ENCODE assay signal across 31 cellular contexts in genomic region chr5:84213212-84213611, GRCh38.
"Had no signal": no experiment of that assay in that cellular context is flagged by ENCODE, and none has a peak within 500 bp of the region (broad histone marks: within the 10 kb centered on the region; RNA-seq: fewer than 3 reads in every experiment).

No MANE protein-coding gene starts in this region.

- ATAC-seq: activated CD4-positive, alpha-beta T cell treated with anti-CD3 and anti-CD28 coated beads for 36 hours; activated CD8-positive, alpha-beta memory T cell treated with anti-CD3 and anti-CD28 coated beads, Interleukin-2, amount 10 ng/mL, durations not matched to agents 7 days and 5 days; activated CD8-positive, alpha-beta T cell treated with anti-CD3 and anti-CD28 coated beads, Interleukin-2, amount 10 ng/mL, durations not matched to agents 7 days and 5 days; activated naive CD4-positive, alpha-beta T cell treated with anti-CD3 and anti-CD28 coated beads, Interleukin-2, amount 50 U/mL, for 72 hours; activated T-cell treated with anti-CD3 and anti-CD28 coated beads, Interleukin-2, amount 50 U/mL, for 72 hours; effector memory CD8-positive, alpha-beta T cell; gastroesophageal sphincter; heart right ventricle had no signal

- H3K4me3 ChIP-seq: ascending aorta, breast epithelium, cardiac muscle cell, colonic mucosa, esophagus squamous epithelium, gastroesophageal sphincter, heart right ventricle had no signal

- H3K27ac ChIP-seq: ascending aorta, breast epithelium, cardiac muscle cell, colonic mucosa, epithelial cell of prostate, esophagus squamous epithelium, gastroesophageal sphincter, heart right ventricle had no signal

- H3K4me3 Mint-ChIP-seq: activated CD4-positive, alpha-beta memory T cell treated with anti-CD3 and anti-CD28 coated beads for 36 hours; activated CD4-positive, alpha-beta T cell treated with anti-CD3 and anti-CD28 coated beads for 36 hours; activated CD4-positive, alpha-beta T cell treated with anti-CD3 and anti-CD28 coated beads, Interleukin-2, amount 10 ng/mL, durations not matched to agents 24 days and 14 days; activated CD8-positive, alpha-beta memory T cell treated with anti-CD3 and anti-CD28 coated beads, Interleukin-2, amount 10 ng/mL, durations not matched to agents 7 days and 5 days; activated CD8-positive, alpha-beta T cell treated with anti-CD3 and anti-CD28 coated beads, Interleukin-2, amount 10 ng/mL, durations not matched to agents 7 days and 5 days; activated naive CD4-positive, alpha-beta T cell treated with anti-CD3 and anti-CD28 coated beads, Interleukin-2, amount 10 ng/mL, durations not matched to agents 7 days and 5 days; activated naive CD8-positive, alpha-beta T cell treated with anti-CD3 and anti-CD28 coated beads, Interleukin-2, amount 10 ng/mL, durations not matched to agents 7 days and 5 days; activated T-cell treated with anti-CD3 and anti-CD28 coated beads, Interleukin-2, amount 50 U/mL, for 72 hours; brain; dendritic cell treated with granulocyte-macrophage colony-stimulating factor and Interleukin-4, amounts not matched to agents 40 ng/mL and 50 ng/mL, for 4 days; effector memory CD8-positive, alpha-beta T cell had no signal

- H3K27me3 ChIP-seq: ascending aorta, breast epithelium, cardiac muscle cell, colonic mucosa, esophagus squamous epithelium, gastroesophageal sphincter, heart right ventricle had no signal

- DNase-seq: activated CD4-positive, alpha-beta memory T cell treated with anti-CD3 and anti-CD28 coated beads for 36 hours; activated CD4-positive, alpha-beta T cell treated with anti-CD3 and anti-CD28 coated beads for 36 hours; activated CD4-positive, alpha-beta T cell treated with anti-CD3 and anti-CD28 coated beads, Interleukin-2, amount 10 ng/mL, durations not matched to agents 24 days and 14 days; activated CD4-positive, CD25-positive, alpha-beta regulatory T cell; activated CD4-positive, CD25-positive, alpha-beta regulatory T cell treated with anti-CD3 and anti-CD28 coated beads, Interleukin-2, amount 50 U/mL, for 72 hours; activated CD8-positive, alpha-beta memory T cell treated with anti-CD3 and anti-CD28 coated beads, Interleukin-2, amount 10 ng/mL, durations not matched to agents 7 days and 5 days; activated CD8-positive, alpha-beta memory T cell treated with anti-CD3 and anti-CD28 coated beads, Interleukin-2, amount 50 U/mL, for 4 hours; activated CD8-positive, alpha-beta T cell treated with anti-CD3 and anti-CD28 coated beads, Interleukin-2, amount 10 ng/mL, durations not matched to agents 7 days and 5 days; activated gamma-delta T cell; activated naive CD4-positive, alpha-beta T cell; activated naive CD4-positive, alpha-beta T cell treated with anti-CD3 and anti-CD28 coated beads, Interleukin-2, amount 10 ng/mL, durations not matched to agents 7 days and 5 days; activated naive CD8-positive, alpha-beta T cell treated with anti-CD3 and anti-CD28 coated beads, Interleukin-2, amount 10 ng/mL, durations not matched to agents 7 days and 5 days; activated T-cell treated with anti-CD3 and anti-CD28 coated beads, Interleukin-2, amount 50 U/mL, for 1 hour; activated T-cell treated with anti-CD3 and anti-CD28 coated beads, Interleukin-2, amount 50 U/mL, for 72 hours; central memory CD4-positive, alpha-beta T cell; cerebellar nuclear complex; colonic mucosa; effector CD4-positive, alpha-beta T cell; effector memory CD8-positive, alpha-beta T cell; esophagus squamous epithelium; foreskin melanocyte; heart right ventricle; T-helper 2 cell had no signal

- H3K36me3 Mint-ChIP-seq: activated CD4-positive, alpha-beta memory T cell treated with anti-CD3 and anti-CD28 coated beads for 36 hours; activated CD8-positive, alpha-beta memory T cell treated with anti-CD3 and anti-CD28 coated beads, Interleukin-2, amount 10 ng/mL, durations not matched to agents 7 days and 5 days; activated naive CD4-positive, alpha-beta T cell treated with anti-CD3 and anti-CD28 coated beads, Interleukin-2, amount 10 ng/mL, durations not matched to agents 7 days and 5 days; activated naive CD4-positive, alpha-beta T cell treated with anti-CD3 and anti-CD28 coated beads, Interleukin-2, amount 50 U/mL, for 72 hours; activated naive CD8-positive, alpha-beta T cell treated with anti-CD3 and anti-CD28 coated beads, Interleukin-2, amount 10 ng/mL, durations not matched to agents 7 days and 5 days had no signal

- H3K27me3 Mint-ChIP-seq: activated CD4-positive, alpha-beta memory T cell treated with anti-CD3 and anti-CD28 coated beads for 36 hours; activated CD4-positive, alpha-beta T cell treated with anti-CD3 and anti-CD28 coated beads for 36 hours; activated CD4-positive, alpha-beta T cell treated with anti-CD3 and anti-CD28 coated beads, Interleukin-2, amount 10 ng/mL, durations not matched to agents 24 days and 14 days; activated CD8-positive, alpha-beta memory T cell treated with anti-CD3 and anti-CD28 coated beads, Interleukin-2, amount 10 ng/mL, durations not matched to agents 7 days and 5 days; activated naive CD4-positive, alpha-beta T cell treated with anti-CD3 and anti-CD28 coated beads, Interleukin-2, amount 10 ng/mL, durations not matched to agents 7 days and 5 days; brain; dendritic cell treated with granulocyte-macrophage colony-stimulating factor and Interleukin-4, amounts not matched to agents 40 ng/mL and 50 ng/mL, for 4 days; effector memory CD8-positive, alpha-beta T cell had no signal

- H3K9me3 ChIP-seq: ascending aorta, breast epithelium, colonic mucosa, esophagus squamous epithelium, gastroesophageal sphincter, heart right ventricle had no signal

- H3K4me1 ChIP-seq: ascending aorta, breast epithelium, colonic mucosa, gastroesophageal sphincter, heart right ventricle had no signal

- H3K9me3 Mint-ChIP-seq: activated CD4-positive, alpha-beta T cell treated with anti-CD3 and anti-CD28 coated beads, Interleukin-2, amount 10 ng/mL, durations not matched to agents 24 days and 14 days; activated naive CD8-positive, alpha-beta T cell treated with anti-CD3 and anti-CD28 coated beads, Interleukin-2, amount 10 ng/mL, durations not matched to agents 7 days and 5 days; brain; dendritic cell treated with granulocyte-macrophage colony-stimulating factor and Interleukin-4, amounts not matched to agents 40 ng/mL and 50 ng/mL, for 4 days had no signal

- H3K27ac Mint-ChIP-seq: activated CD4-positive, alpha-beta memory T cell treated with anti-CD3 and anti-CD28 coated beads for 36 hours; activated CD4-positive, alpha-beta T cell treated with anti-CD3 and anti-CD28 coated beads for 36 hours; activated CD4-positive, alpha-beta T cell treated with anti-CD3 and anti-CD28 coated beads, Interleukin-2, amount 10 ng/mL, durations not matched to agents 24 days and 14 days; activated CD8-positive, alpha-beta memory T cell treated with anti-CD3 and anti-CD28 coated beads, Interleukin-2, amount 10 ng/mL, durations not matched to agents 7 days and 5 days; activated CD8-positive, alpha-beta T cell treated with anti-CD3 and anti-CD28 coated beads, Interleukin-2, amount 10 ng/mL, durations not matched to agents 7 days and 5 days; activated naive CD4-positive, alpha-beta T cell treated with anti-CD3 and anti-CD28 coated beads, Interleukin-2, amount 10 ng/mL, durations not matched to agents 7 days and 5 days; activated naive CD4-positive, alpha-beta T cell treated with anti-CD3 and anti-CD28 coated beads, Interleukin-2, amount 50 U/mL, for 72 hours; activated naive CD8-positive, alpha-beta T cell treated with anti-CD3 and anti-CD28 coated beads, Interleukin-2, amount 10 ng/mL, durations not matched to agents 7 days and 5 days; activated T-cell treated with anti-CD3 and anti-CD28 coated beads, Interleukin-2, amount 50 U/mL, for 72 hours; brain; dendritic cell treated with granulocyte-macrophage colony-stimulating factor and Interleukin-4, amounts not matched to agents 40 ng/mL and 50 ng/mL, for 4 days; effector memory CD8-positive, alpha-beta T cell had no signal

- H3K4me1 Mint-ChIP-seq: activated CD4-positive, alpha-beta T cell treated with anti-CD3 and anti-CD28 coated beads for 36 hours; activated CD4-positive, alpha-beta T cell treated with anti-CD3 and anti-CD28 coated beads, Interleukin-2, amount 10 ng/mL, durations not matched to agents 24 days and 14 days; activated CD8-positive, alpha-beta memory T cell treated with anti-CD3 and anti-CD28 coated beads, Interleukin-2, amount 10 ng/mL, durations not matched to agents 7 days and 5 days; activated naive CD4-positive, alpha-beta T cell treated with anti-CD3 and anti-CD28 coated beads, Interleukin-2, amount 10 ng/mL, durations not matched to agents 7 days and 5 days; activated naive CD8-positive, alpha-beta T cell treated with anti-CD3 and anti-CD28 coated beads, Interleukin-2, amount 10 ng/mL, durations not matched to agents 7 days and 5 days; brain had no signal

- H3K36me3 ChIP-seq: breast epithelium, cardiac muscle cell, colonic mucosa, esophagus squamous epithelium, gastroesophageal sphincter, heart right ventricle had no signal
